Comparison of ENCODE assay signal across 8 cellular contexts in the genomic region with DNA sequence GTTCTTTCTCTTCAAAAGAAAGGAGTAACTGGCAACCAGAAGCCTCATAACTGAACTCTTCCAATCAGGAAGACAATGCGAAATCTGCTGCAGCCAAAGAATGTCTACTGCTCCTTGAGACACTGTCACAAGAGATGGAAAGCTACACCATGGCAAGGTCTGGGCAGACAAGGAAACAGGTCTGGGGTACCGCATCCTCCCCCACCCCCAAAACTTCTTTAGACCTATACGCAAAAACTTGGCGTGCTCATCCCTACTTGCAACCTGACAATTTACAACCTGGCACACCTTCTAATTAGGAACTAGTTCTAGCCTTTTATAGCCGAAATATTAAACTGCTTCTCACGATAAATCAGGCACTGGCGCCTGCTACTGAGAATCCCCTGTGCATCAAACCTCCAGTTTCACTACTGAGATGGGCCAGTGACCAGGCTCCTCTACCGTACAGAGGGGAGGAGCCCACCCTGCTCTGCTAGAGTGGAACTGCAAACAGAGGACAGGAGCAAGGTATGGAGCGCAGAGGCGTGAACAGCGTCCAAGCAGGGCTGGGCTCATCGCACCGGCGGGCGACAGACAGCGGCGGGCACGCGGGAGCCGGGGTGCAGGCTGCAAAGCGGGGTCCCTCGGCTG. TPM values are rescaled to one million over a fixed set of nuclear protein-coding genes. Genes with fewer than 3 reads are reported as not detected.
DNase-seq lines count a peak whose midpoint lies in the region; ATAC-seq and TF ChIP-seq lines count a peak whose summit lies in the region.

No MANE protein-coding gene starts in this region.

- H3K4me1 ChIP-seq in adipocyte (ENCODE audit: control insufficient read depth, insufficient read depth, low read length) (peaks cover 32% of the 10 kb centered on the region), left ventricle myocardium inferior (peaks cover 68% of the 10 kb centered on the region)

- H3K27ac ChIP-seq in left ventricle myocardium inferior (replicated peaks) = peak overlapping the region; percentile 98

- no peaks in the 10 kb centered on the region for H3K27me3 ChIP-seq in adipocyte (replicated peaks; ENCODE audit: control insufficient read depth, insufficient read depth, low read length)
- H3K27me3 ChIP-seq in left ventricle myocardium inferior (ENCODE audit: low read depth) = no peaks in the 10 kb centered on the region

- peak overlapping the region; percentile 97 for H3K9ac ChIP-seq in adipocyte (ENCODE audit: low read length)

- H3K4me3 ChIP-seq in NB4 (ENCODE audit: low read depth, low read length) (peak overlapping the region; percentile 56), adipocyte (ENCODE audit: low read length) (peak overlapping the region; percentile 89), left ventricle myocardium inferior (peak overlapping the region; percentile 94)

- intact Hi-C loops in Right ventricle myocardium inferior (cut with DNase I) = loop anchor here (1.0 to 10.0 kb wide), 6 partner anchors 43 to 158 kb away; no protein-coding TSS in a partner anchor
- intact Hi-C loops in cardiac septum (cut with DNase I) = loop anchor here (1.0 to 5.0 kb wide), 4 partner anchors 43 to 157 kb away; no protein-coding TSS in a partner anchor
- intact Hi-C loops in left ventricle myocardium inferior (cut with micrococcal nuclease) = loop anchor here (10.0 kb wide), 1 partner anchor 141 kb away; no protein-coding TSS in a partner anchor

- DNase-seq in Right ventricle myocardium inferior (ENCODE audit: missing footprints) (no peak), cardiac septum (ENCODE audit: low spot score) (no peak), NB4 (ENCODE audit: low read depth) (no peak), adipocyte (ENCODE audit: low read depth) (peak; percentile 40), left ventricle myocardium inferior (no peak), pulmonary artery endothelial cell (ENCODE audit: low read depth, low spot score) (peak; percentile 7), NOMO-1 (lab: John Stamatoyannopoulos, UW; ENCODE audit: unreplicated experiment in 2 of 2) (no peak)

- TF ChIP-seq POLR2A in NB4 (IDR thresholded peaks at IDR 0.05; ENCODE audit: extremely low read depth, insufficient read length) = no peak

- H3K36me3 ChIP-seq in adipocyte (ENCODE audit: control insufficient read depth, insufficient read depth, low read length, severe bottlenecking) = no peaks in the 10 kb centered on the region
- H3K36me3 ChIP-seq in left ventricle myocardium inferior = peaks cover 7% of the 10 kb centered on the region

- H3K9me3 ChIP-seq in adipocyte (ENCODE audit: control insufficient read depth, low read length) (no peaks in the 10 kb centered on the region), left ventricle myocardium inferior (replicated peaks) (no peaks in the 10 kb centered on the region)

- ATAC-seq in Right ventricle myocardium inferior (peak; percentile 51), HG02571 (IDR thresholded peaks at IDR 0.05; ENCODE audit: unreplicated experiment) (peak; percentile 31)

- TF ChIP-seq CTCF in NB4 (IDR thresholded peaks at IDR 0.05; ENCODE audit: low read depth, low read length) (no peak), left ventricle myocardium inferior (IDR thresholded peaks at IDR 0.05; ENCODE audit: borderline replicate concordance) (no peak)

RNA-seq across cellular contexts. Expression of gene PLPP1, which starts 0.8 kb away (rescaled TPM):
- total RNA-seq in Right ventricle myocardium inferior = 74.1 TPM
- total RNA-seq in cardiac septum = 102 TPM
- total RNA-seq in left ventricle myocardium inferior = 72.6 TPM
- 13.9 and 20.7 TPM in 2 replicates for total RNA-seq in pulmonary artery endothelial cell

Comparison
In these comparisons a context has a peak if more than half of its experiments do, and no peak if none do; other contexts are left out.
1. DNase-seq: peak in adipocyte (single experiment) and pulmonary artery endothelial cell (single experiment); none in Right ventricle myocardium inferior (single experiment), cardiac septum (single experiment), NB4 (single experiment), left ventricle myocardium inferior (single experiment) and NOMO-1 (0 of 2).
2. Peak in every context shown above with its lines, with median percentiles within 50 percentile points of each other: H3K4me3 ChIP-seq.